18 cellular contexts compared by ENCODE assay signal in the genomic region with DNA sequence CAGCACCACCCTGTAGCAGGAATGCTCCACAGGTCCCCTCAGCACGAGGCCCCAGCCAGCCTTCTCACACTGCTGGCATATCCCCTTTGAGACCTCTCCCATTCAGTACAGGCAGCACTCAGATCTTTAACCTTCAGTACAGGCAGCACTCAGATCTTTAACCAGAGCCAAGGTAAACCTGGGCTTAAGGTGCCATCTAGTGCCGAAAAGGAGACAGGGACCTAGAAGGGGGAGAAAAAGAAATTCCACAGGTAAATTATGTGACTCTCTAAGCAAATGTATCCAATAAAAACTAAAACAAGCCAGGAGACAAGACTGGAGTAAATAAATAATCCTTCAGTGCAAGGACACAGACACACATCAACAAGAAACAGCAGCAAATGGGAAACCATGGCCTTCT.
DNase-seq lines count a peak whose midpoint lies in the region; ATAC-seq and TF ChIP-seq lines count a peak whose summit lies in the region.
"Had no signal": no experiment of that assay in that cellular context is flagged by ENCODE, and none has a peak within 500 bp of the region (broad histone marks: within the 10 kb centered on the region; RNA-seq: fewer than 3 reads in every experiment).

No MANE protein-coding gene starts in this region.

- H3K79me2 ChIP-seq in PC-3 (ENCODE audit: low read length): no peaks in the 10 kb centered on the region

- peak; percentile 13 to 17 for TF ChIP-seq RAD21 in liver (IDR thresholded peaks at IDR 0.05)

- H2AFZ ChIP-seq in PC-3 (ENCODE audit: low read length): no peak overlapping the region

- H3K27me3 ChIP-seq in PC-3 (ENCODE audit: low read length) (no peaks in the 10 kb centered on the region), liver (ENCODE audit: control insufficient read depth in 4 of 4, insufficient read depth in 4 of 4, low read length in 3 of 4) (peaks cover 0 to 4% (median 0%) of the 10 kb centered on the region in 4 donors)
- H3K27me3 ChIP-seq: cardiac muscle cell, spleen, upper lobe of right lung had no signal

- no peaks in the 10 kb centered on the region for H3F3A ChIP-seq in PC-3 (ENCODE audit: low read length, unreplicated experiment)

- peak; percentile 56 for TF ChIP-seq CTCF in PC-3 (conservative IDR thresholded peaks at IDR 0.05; ENCODE audit: low read depth, low read length)
- TF ChIP-seq CTCF in liver (IDR thresholded peaks at IDR 0.05; ENCODE audit: low read depth, low read length, missing input control): no peak

- no peak overlapping the region for H3K4me2 ChIP-seq in PC-3 (ENCODE audit: low read length)

- H3K36me3 ChIP-seq in PC-3 (ENCODE audit: low read depth, low read length): 0 out of 2 replicates have a peak, but pooled peaks cover 2% of the 10 kb centered on the region
- H3K36me3 ChIP-seq in liver (ENCODE audit: control insufficient read depth in 4 of 4, insufficient read depth in 3 of 4, low read depth in 1 of 4, low read length in 3 of 4): no peaks in the 10 kb centered on the region
- H3K36me3 ChIP-seq: cardiac muscle cell, spleen, upper lobe of right lung had no signal

- no peak for ATAC-seq in PC-3
- ATAC-seq in HG03432 (IDR thresholded peaks at IDR 0.05; ENCODE audit: unreplicated experiment): no peak
- ATAC-seq in HG03097 (IDR thresholded peaks at IDR 0.05; ENCODE audit: low FRiP score, unreplicated experiment): no peak
- ATAC-seq: effector memory CD8-positive, alpha-beta T cell; left colon; upper lobe of right lung had no signal

- no peaks in the 10 kb centered on the region for H4K20me1 ChIP-seq in PC-3 (ENCODE audit: low read length)

- H3K9ac ChIP-seq in PC-3 (ENCODE audit: low read length) (no peak overlapping the region), liver (ENCODE audit: low read depth in 1 of 2, low read length in 2 of 2) (no peak overlapping the region)

- DNase-seq in DMS53 (lab: John Stamatoyannopoulos, UW) (peak; percentile 59), DMS53 treated with DMSO at 0.1 percent for 48 hours (lab: John Stamatoyannopoulos, UW; ENCODE audit: unreplicated experiment) (no peak), NCI-H1105 (lab: John Stamatoyannopoulos, UW) (peak; percentile 13), PC-3 (peak; percentile 49), Kasumi-1 (lab: John Stamatoyannopoulos, UW) (no peak)
- DNase-seq: activated CD4-positive, alpha-beta T cell treated with anti-CD3 and anti-CD28 coated beads, Interleukin-2, amount 50 U/mL, for 1 hour; C1 segment of cervical spinal cord; effector memory CD8-positive, alpha-beta T cell; EL; left colon; SHP77 treated with DMSO at 0.1 percent for 48 hours; spleen; stimulated activated naive CD4-positive, alpha-beta T cell treated with Interleukin-2 at 50 U/mL for 16 hours; upper lobe of right lung had no signal

- H3K9me2 ChIP-seq in PC-3 (replicated peaks; ENCODE audit: low read length): no peaks in the 10 kb centered on the region

- H3K4me1 ChIP-seq in PC-3 (ENCODE audit: insufficient read depth, low read length) (peaks cover 9% of the 10 kb centered on the region), liver (ENCODE audit: control insufficient read depth in 4 of 4, insufficient read depth in 4 of 4, low read length in 3 of 4) (no peaks in the 10 kb centered on the region)
- H3K4me1 ChIP-seq: spleen, upper lobe of right lung had no signal

- no TSS peak for BruUV-seq in PC-3 (replicated peaks; lab: Mats Ljungman, UMichigan)

- H3K9me3 ChIP-seq in PC-3 (ENCODE audit: low read length): peaks cover 19% of the 10 kb centered on the region
- peaks cover 0 to 7% (median 2%) of the 10 kb centered on the region in 4 donors for H3K9me3 ChIP-seq in liver (ENCODE audit: control insufficient read depth in 4 of 4, low read length in 3 of 4)

- H3K27ac ChIP-seq in PC-3 (ENCODE audit: low read length) (no peak overlapping the region), liver (ENCODE audit: low read depth in 1 of 2, low read length in 2 of 2) (no peak overlapping the region)
- H3K27ac ChIP-seq: cardiac muscle cell, spleen, upper lobe of right lung had no signal

- CTCF ChIA-PET in PC-3 (lab: Charles Lee): no interaction called here

- 33% methylated on average over 2 of the region's 2 CpGs for WGBS in liver

- intact Hi-C loops in PC-3 (cut with micrococcal nuclease): no loop called here

- H3K4me3 ChIP-seq in PC-3 (ENCODE audit: low read length) (no peak overlapping the region), liver (ENCODE audit: low read depth in 1 of 3, low read length in 3 of 3) (no peak overlapping the region)
- H3K4me3 ChIP-seq: cardiac muscle cell, spleen, upper lobe of right lung had no signal

- POLR2A ChIA-PET in PC-3 (lab: Charles Lee; ENCODE audit: unreplicated experiment): no interaction called here

TF ChIP-seq in liver, 16 proteins besides CTCF, POLR2A, EP300 and RAD21:
- TF ChIP-seq, protein P1, sequence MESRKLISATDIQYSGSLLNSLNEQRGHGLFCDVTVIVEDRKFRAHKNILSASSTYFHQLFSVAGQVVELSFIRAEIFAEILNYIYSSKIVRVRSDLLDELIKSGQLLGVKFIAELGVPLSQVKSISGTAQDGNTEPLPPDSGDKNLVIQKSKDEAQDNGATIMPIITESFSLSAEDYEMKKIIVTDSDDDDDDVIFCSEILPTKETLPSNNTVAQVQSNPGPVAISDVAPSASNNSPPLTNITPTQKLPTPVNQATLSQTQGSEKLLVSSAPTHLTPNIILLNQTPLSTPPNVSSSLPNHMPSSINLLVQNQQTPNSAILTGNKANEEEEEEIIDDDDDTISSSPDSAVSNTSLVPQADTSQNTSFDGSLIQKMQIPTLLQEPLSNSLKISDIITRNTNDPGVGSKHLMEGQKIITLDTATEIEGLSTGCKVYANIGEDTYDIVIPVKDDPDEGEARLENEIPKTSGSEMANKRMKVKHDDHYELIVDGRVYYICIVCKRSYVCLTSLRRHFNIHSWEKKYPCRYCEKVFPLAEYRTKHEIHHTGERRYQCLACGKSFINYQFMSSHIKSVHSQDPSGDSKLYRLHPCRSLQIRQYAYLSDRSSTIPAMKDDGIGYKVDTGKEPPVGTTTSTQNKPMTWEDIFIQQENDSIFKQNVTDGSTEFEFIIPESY (IDR thresholded peaks at IDR 0.05): no peak
- TF ChIP-seq HNF4G (IDR thresholded peaks at IDR 0.05): no peak
- TF ChIP-seq JUND (IDR thresholded peaks at IDR 0.05): no peak
- no peak for TF ChIP-seq YY1 (IDR thresholded peaks at IDR 0.05)
- TF ChIP-seq, protein P2, sequence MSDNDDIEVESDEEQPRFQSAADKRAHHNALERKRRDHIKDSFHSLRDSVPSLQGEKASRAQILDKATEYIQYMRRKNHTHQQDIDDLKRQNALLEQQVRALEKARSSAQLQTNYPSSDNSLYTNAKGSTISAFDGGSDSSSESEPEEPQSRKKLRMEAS (IDR thresholded peaks at IDR 0.05): no peak
- TF ChIP-seq, protein P3, sequence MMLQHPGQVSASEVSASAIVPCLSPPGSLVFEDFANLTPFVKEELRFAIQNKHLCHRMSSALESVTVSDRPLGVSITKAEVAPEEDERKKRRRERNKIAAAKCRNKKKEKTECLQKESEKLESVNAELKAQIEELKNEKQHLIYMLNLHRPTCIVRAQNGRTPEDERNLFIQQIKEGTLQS (IDR thresholded peaks at IDR 0.05): no peak
- TF ChIP-seq FOXA2 (IDR thresholded peaks at IDR 0.05): no peak
- no peak for TF ChIP-seq FOXA1 (IDR thresholded peaks at IDR 0.05)
- no peak for TF ChIP-seq RXRA (IDR thresholded peaks at IDR 0.05)
- TF ChIP-seq SP1 (IDR thresholded peaks at IDR 0.05): no peak
- TF ChIP-seq TAF1 (conservative IDR thresholded peaks at IDR 0.05): no peak
- no peak for TF ChIP-seq REST (IDR thresholded peaks at IDR 0.05)

Comparison
In these comparisons a context has a peak if more than half of its experiments do, and no peak if none do; other contexts are left out.
1. DNase-seq: peak in DMS53 (single experiment), NCI-H1105 (single experiment) and PC-3 (single experiment); none in DMS53 treated with DMSO at 0.1 percent for 48 hours (single experiment) and Kasumi-1 (0 of 2).